Comparison of ENCODE assay signal across 15 cellular contexts in the genomic region with DNA sequence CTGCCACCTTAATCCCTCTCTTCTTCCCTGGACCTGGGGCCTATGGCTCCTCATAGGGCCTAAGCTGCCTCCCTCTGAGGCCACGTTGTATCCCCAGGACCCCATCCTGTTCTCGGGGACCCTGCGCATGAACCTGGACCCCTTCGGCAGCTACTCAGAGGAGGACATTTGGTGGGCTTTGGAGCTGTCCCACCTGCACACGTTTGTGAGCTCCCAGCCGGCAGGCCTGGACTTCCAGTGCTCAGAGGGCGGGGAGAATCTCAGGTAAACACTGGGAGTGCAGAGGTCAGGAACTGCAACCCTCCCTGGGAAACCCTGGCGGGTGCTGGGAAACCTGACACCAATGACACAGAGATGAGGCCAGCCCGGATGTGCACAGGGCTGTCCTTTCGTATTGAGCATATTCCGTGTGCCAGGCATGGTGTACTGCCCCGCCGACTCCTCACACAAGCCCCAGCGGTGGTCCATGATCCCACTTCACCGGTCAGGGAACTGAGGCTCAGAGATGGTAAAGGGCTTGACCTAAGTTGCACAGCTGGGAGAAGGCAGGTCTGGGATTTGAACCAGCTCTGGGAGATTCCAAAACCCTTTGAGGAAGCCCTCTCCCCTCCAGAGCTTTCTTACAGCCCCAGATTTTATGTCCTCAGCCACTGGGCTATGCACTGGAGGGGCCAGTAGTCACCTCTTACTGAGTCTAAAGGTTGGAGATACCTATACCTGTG. TPM values are rescaled to one million over a fixed set of nuclear protein-coding genes. Genes with fewer than 3 reads are reported as not detected.
DNase-seq lines count a peak whose midpoint lies in the region; ATAC-seq and TF ChIP-seq lines count a peak whose summit lies in the region.
"Had no signal": no experiment of that assay in that cellular context is flagged by ENCODE, and none has a peak within 500 bp of the region (broad histone marks: within the 10 kb centered on the region; RNA-seq: fewer than 3 reads in every experiment).

No MANE protein-coding gene starts in this region.

- H3K27me3 ChIP-seq in adipocyte (replicated peaks; ENCODE audit: control insufficient read depth, insufficient read depth, low read length) = no peaks in the 10 kb centered on the region
- no peaks in the 10 kb centered on the region for H3K27me3 ChIP-seq in mucosa of rectum (ENCODE audit: control insufficient read depth in 2 of 2, insufficient read depth in 2 of 2, low read length in 2 of 2)
- H3K27me3 ChIP-seq in lower lobe of right lung (ENCODE audit: low read depth) = peaks cover 7% of the 10 kb centered on the region
- H3K27me3 ChIP-seq: BLaER1, brain microvascular endothelial cell, MG63 had no signal

- TF ChIP-seq CTCF in lower lobe of right lung (IDR thresholded peaks at IDR 0.05) = no peak

- ATAC-seq in lower lobe of right lung = no peak
- no peak for ATAC-seq in GM21786 (IDR thresholded peaks at IDR 0.05; ENCODE audit: unreplicated experiment)
- ATAC-seq: activated T-helper 17 cell treated with anti-CD3 and anti-CD28 coated beads, Interleukin-2, amount 50 U/mL, for 72 hours had no signal

- H3K36me3 ChIP-seq in adipocyte (ENCODE audit: control insufficient read depth, insufficient read depth, low read length, severe bottlenecking) (no peaks in the 10 kb centered on the region), mucosa of rectum (ENCODE audit: control insufficient read depth in 2 of 2, insufficient read depth in 2 of 2, low read length in 2 of 2) (peaks cover 7 to 11% of the 10 kb centered on the region in 2 donors), lower lobe of right lung (no peaks in the 10 kb centered on the region)
- H3K36me3 ChIP-seq: BLaER1, brain microvascular endothelial cell, MG63, prostate gland had no signal

- intact Hi-C loops in lower lobe of right lung (cut with DNase I) = no loop called here

- H3K9me3 ChIP-seq in adipocyte (ENCODE audit: control insufficient read depth, low read length) (no peaks in the 10 kb centered on the region), mucosa of rectum (ENCODE audit: control insufficient read depth in 2 of 2, low read length in 2 of 2) (no peaks in the 10 kb centered on the region), lower lobe of right lung (no peaks in the 10 kb centered on the region)
- H3K9me3 ChIP-seq: BLaER1, MG63, prostate gland had no signal

- peak overlapping the region; percentile 87 to 91 for H3K27ac ChIP-seq in mucosa of rectum (ENCODE audit: low read depth in 2 of 2, low read length in 2 of 2)
- H3K27ac ChIP-seq in lower lobe of right lung = no peak overlapping the region
- H3K27ac ChIP-seq: BLaER1, brain microvascular endothelial cell, prostate gland had no signal

- DNase-seq in DMS53 (lab: John Stamatoyannopoulos, UW) (peak; percentile 97), LoVo (ENCODE audit: low spot score) (peak; percentile 57), adipocyte (ENCODE audit: low read depth) (no peak), hippocampal formation (lab: John Stamatoyannopoulos, UW) (no peak), RPMI8226 (no peak), lower lobe of right lung (no peak)
- DNase-seq: brain microvascular endothelial cell; MG63; stimulated activated CD4-positive, alpha-beta T cell treated with anti-CD3 and anti-CD28 coated beads, Interleukin-2, amount 100 ng/mL, for 48 hours had no signal

- H3K9ac ChIP-seq in adipocyte (ENCODE audit: low read length) (peak overlapping the region; percentile 15), mucosa of rectum (ENCODE audit: low read depth in 1 of 2, low read length in 2 of 2) (peak overlapping the region; percentile 52 to 68)
- H3K9ac ChIP-seq: BLaER1 had no signal

- H3K4me1 ChIP-seq in adipocyte (ENCODE audit: control insufficient read depth, insufficient read depth, low read length) (peaks cover 52% of the 10 kb centered on the region), mucosa of rectum (ENCODE audit: control insufficient read depth in 2 of 2, insufficient read depth in 2 of 2, low read length in 2 of 2) (peaks cover 49 to 70% of the 10 kb centered on the region in 2 donors), lower lobe of right lung (peaks cover 22% of the 10 kb centered on the region)

- no peak overlapping the region for H3K4me3 ChIP-seq in adipocyte (ENCODE audit: low read length)
- peak overlapping the region; percentile 3 to 14 for H3K4me3 ChIP-seq in mucosa of rectum (ENCODE audit: low read length in 2 of 2)
- H3K4me3 ChIP-seq in lower lobe of right lung = no peak overlapping the region
- H3K4me3 ChIP-seq: BLaER1, lung, MG63, prostate gland had no signal

RNA-seq across cellular contexts. Expression of a gene that starts 22.9 kb away (rescaled TPM):
- total RNA-seq in lower lobe of right lung = 49.5 TPM

RNA-seq across cellular contexts. Expression of a gene that starts 34.6 kb away (rescaled TPM):
- total RNA-seq in lower lobe of right lung = 106 TPM

RNA-seq across cellular contexts. Expression of a gene that starts 50.1 kb away (rescaled TPM):
- 41.7 TPM for total RNA-seq in lower lobe of right lung

Comparison
In these comparisons a context has a peak if more than half of its experiments do, and no peak if none do; other contexts are left out.
1. DNase-seq: peak in DMS53 (single experiment) and LoVo (single experiment); none in adipocyte (single experiment), hippocampal formation (0 of 2), RPMI8226 (single experiment) and lower lobe of right lung (single experiment).
2. H3K4me3 ChIP-seq: peak in mucosa of rectum (2 of 2); none in adipocyte (single experiment) and lower lobe of right lung (single experiment).